8 cellular contexts compared by ENCODE assay signal in the genomic region with DNA sequence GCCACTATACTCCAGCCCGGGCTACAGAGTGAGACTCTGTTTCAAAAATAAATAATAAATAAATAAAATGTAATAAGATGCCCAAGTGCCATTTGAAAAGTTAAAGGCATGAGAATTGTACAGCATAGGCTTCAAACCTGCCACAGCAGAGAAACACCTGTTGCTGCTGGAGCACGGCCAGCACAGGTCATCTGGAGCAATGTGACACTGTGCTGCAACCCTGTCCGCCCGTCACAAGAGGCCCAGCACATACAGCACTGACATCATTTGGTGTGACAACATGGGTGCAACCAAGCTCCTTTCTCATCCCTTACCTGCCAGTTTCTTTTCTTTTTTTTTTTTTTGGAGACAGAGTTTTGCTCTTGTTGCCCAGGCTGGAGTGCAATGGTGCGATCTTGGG. TPM values are rescaled to one million over a fixed set of nuclear protein-coding genes. Genes with fewer than 3 reads are reported as not detected.
DNase-seq lines count a peak whose midpoint lies in the region; ATAC-seq and TF ChIP-seq lines count a peak whose summit lies in the region.

No MANE protein-coding gene starts in this region.

- CTCF ChIA-PET in CD8-positive, alpha-beta T cell (lab: Charles Lee) = no interaction called here

- H3K9me3 Mint-ChIP-seq in CD8-positive, alpha-beta T cell = no peaks in the 10 kb centered on the region

- ATAC-seq in CD8-positive, alpha-beta T cell = no peak
- no peak for ATAC-seq in T-helper 17 cell
- ATAC-seq in right lobe of liver = peak in 3 of 4 donors; percentile 8 to 23 (median 15)
- ATAC-seq in HG03342 (IDR thresholded peaks at IDR 0.05; ENCODE audit: unreplicated experiment) = no peak
- ATAC-seq in GM21619 (IDR thresholded peaks at IDR 0.05; ENCODE audit: unreplicated experiment) = no peak
- ATAC-seq in GM21786 (IDR thresholded peaks at IDR 0.05; ENCODE audit: unreplicated experiment) = no peak

- no peak for TF ChIP-seq CTCF in CD8-positive, alpha-beta T cell (IDR thresholded peaks at IDR 0.05)
- no peak for TF ChIP-seq CTCF in right lobe of liver (IDR thresholded peaks at IDR 0.05)
- TF ChIP-seq CTCF in prostate gland (IDR thresholded peaks at IDR 0.05) = no peak

- H3K4me3 ChIP-seq in CD8-positive, alpha-beta T cell (ENCODE audit: low read depth, low read length) = no peak overlapping the region
- H3K4me3 ChIP-seq in HUES48 (ENCODE audit: low read depth, low read length) (peak overlapping the region; percentile 86; the same call in 1 of the 2 replicates), right lobe of liver (no peak overlapping the region), prostate gland (no peak overlapping the region)

- H3K9me3 ChIP-seq in CD8-positive, alpha-beta T cell (ENCODE audit: low read length) = no peaks in the 10 kb centered on the region
- H3K9me3 ChIP-seq in HUES48 (ENCODE audit: control insufficient read depth, insufficient read depth, low read length) (no peaks in the 10 kb centered on the region), T-helper 17 cell (ENCODE audit: control insufficient read depth, low read length, poor library complexity, severe bottlenecking) (no peaks in the 10 kb centered on the region), right lobe of liver (no peaks in the 10 kb centered on the region), prostate gland (no peaks in the 10 kb centered on the region)

- H3K4me1 Mint-ChIP-seq in CD8-positive, alpha-beta T cell (ENCODE audit: low read depth) = peaks cover 28% of the 10 kb centered on the region
- peaks cover 5% of the 10 kb centered on the region for H3K4me1 Mint-ChIP-seq in T-helper 17 cell

- intact Hi-C loops in CD8-positive, alpha-beta T cell (cut with DNase I, micrococcal nuclease) = loop anchor here (5.0 to 10.0 kb wide), 3 partner anchors 46 to 186 kb away; no protein-coding TSS in a partner anchor
- intact Hi-C loops in right lobe of liver (cut with DNase I) (no loop called here), prostate gland (cut with DNase I) (no loop called here)

- peaks cover 20% of the 10 kb centered on the region for H3K36me3 ChIP-seq in CD8-positive, alpha-beta T cell (ENCODE audit: insufficient read depth, low read length)
- H3K36me3 ChIP-seq in HUES48 (ENCODE audit: control insufficient read depth, insufficient read depth, low read length) (peaks cover 40% of the 10 kb centered on the region), right lobe of liver (peaks cover 0 to 7% (median 0%) of the 10 kb centered on the region in 4 donors), prostate gland (no peaks in the 10 kb centered on the region)

- peaks cover 17% of the 10 kb centered on the region for H3K4me1 ChIP-seq in CD8-positive, alpha-beta T cell (ENCODE audit: insufficient read depth, low read length)
- H3K4me1 ChIP-seq in HUES48 (ENCODE audit: control insufficient read depth, insufficient read depth, low read length) (peaks cover 3% of the 10 kb centered on the region; the same call in 1 of the 2 replicates), right lobe of liver (peaks cover 0 to 33% (median 11%) of the 10 kb centered on the region in 4 donors), prostate gland (replicated peaks) (no peaks in the 10 kb centered on the region)

- H3K27me3 Mint-ChIP-seq in CD8-positive, alpha-beta T cell (ENCODE audit: low read depth) = no peaks in the 10 kb centered on the region
- no peaks in the 10 kb centered on the region for H3K27me3 Mint-ChIP-seq in T-helper 17 cell

- WGBS in right lobe of liver (ENCODE audit: insufficient coverage, low coverage, low lambda C conversion rate, missing lambda C conversion rate) = 49% methylated on average over 4 of the region's 5 CpGs
- WGBS in prostate gland = 68% methylated on average over 5 of the region's 5 CpGs

- TF ChIP-seq POLR2A in right lobe of liver (IDR thresholded peaks at IDR 0.05) = no peak
- TF ChIP-seq POLR2A in prostate gland (IDR thresholded peaks at IDR 0.05) = no peak

- DNase-seq in CD8-positive, alpha-beta T cell = no peak
- DNase-seq in T-helper 17 cell (no peak), right lobe of liver (peak; percentile 72 to 79 (median 77)), prostate gland (ENCODE audit: low spot score) (no peak)

- POLR2A ChIA-PET in CD8-positive, alpha-beta T cell (lab: Charles Lee) = interaction anchor here (0.6 kb wide), 1 partner anchor 117 kb away, joined by 3 read pairs; no protein-coding TSS in a partner anchor

- H3K4me3 Mint-ChIP-seq in CD8-positive, alpha-beta T cell = peak overlapping the region; percentile 73
- H3K4me3 Mint-ChIP-seq in T-helper 17 cell = peak overlapping the region; percentile 66

- H3K27ac ChIP-seq in CD8-positive, alpha-beta T cell (ENCODE audit: low read depth, low read length) = no peak overlapping the region
- H3K27ac ChIP-seq in HUES48 (ENCODE audit: low read depth, low read length) (no peak overlapping the region), right lobe of liver (peak overlapping the region in 2 of 3 donors; percentile 74 to 87), prostate gland (no peak overlapping the region)

- no peaks in the 10 kb centered on the region for H3K27me3 ChIP-seq in CD8-positive, alpha-beta T cell (ENCODE audit: insufficient read depth, low read length)
- H3K27me3 ChIP-seq in HUES48 (ENCODE audit: control insufficient read depth, insufficient read depth, low read length) = no peaks in the 10 kb centered on the region
- no peaks in the 10 kb centered on the region for H3K27me3 ChIP-seq in right lobe of liver
- no peaks in the 10 kb centered on the region for H3K27me3 ChIP-seq in prostate gland (replicated peaks; ENCODE audit: insufficient read depth)

- no peak overlapping the region for H3K9ac ChIP-seq in HUES48 (ENCODE audit: low read depth, low read length)

- H3K27ac Mint-ChIP-seq in CD8-positive, alpha-beta T cell = no peak overlapping the region
- no peak overlapping the region for H3K27ac Mint-ChIP-seq in T-helper 17 cell

- H3K36me3 Mint-ChIP-seq in CD8-positive, alpha-beta T cell = peaks cover 37% of the 10 kb centered on the region
- H3K36me3 Mint-ChIP-seq in T-helper 17 cell (ENCODE audit: low read depth) = peaks cover 6% of the 10 kb centered on the region

RNA-seq across cellular contexts. Expression of a gene that starts 1.3 kb away (rescaled TPM):
- total RNA-seq in CD8-positive, alpha-beta T cell = 10 to 100 TPM in 1 of 2 experiments, 1 to 10 TPM in 1; 8.8 to 10.7 TPM
- total RNA-seq in T-helper 17 cell = 10 to 100 TPM in 1 of 2 donors, 1 to 10 TPM in 1; 9.5 to 12.4 TPM
- 10 to 100 TPM in 5 of 6 experiments, 1 to 10 TPM in 1; 8.0 to 21.3 (median 12.2) TPM for total RNA-seq in right lobe of liver
- total RNA-seq in prostate gland = 10 to 100 TPM; 15.6 to 21.9 TPM

RNA-seq across cellular contexts. Expression of a gene that starts 36.3 kb away (rescaled TPM):
- total RNA-seq in CD8-positive, alpha-beta T cell = 1 to 10 TPM; 2.1 to 2.7 TPM
- total RNA-seq in T-helper 17 cell (10 to 100 TPM in 1 of 2 donors, 1 to 10 TPM in 1; 3.2 to 13.4 TPM), right lobe of liver (1 to 10 TPM; 2.8 to 6.8 (median 4.2) TPM), prostate gland (10 to 100 TPM; 18.6 to 24.1 TPM)

RNA-seq across cellular contexts. Expression of a gene that starts 43.1 kb away (rescaled TPM):
- 1 to 10 TPM; 1.3 to 1.4 TPM for total RNA-seq in CD8-positive, alpha-beta T cell
- total RNA-seq in T-helper 17 cell (1 to 10 TPM; 2.2 to 8.6 TPM), right lobe of liver (10 to 100 TPM in 1 of 6 experiments, 1 to 10 TPM in 5; 3.8 to 10.6 (median 6.6) TPM), prostate gland (1 to 10 TPM; 4.8 to 7.2 TPM)

Comparison
In these comparisons a context has a peak if more than half of its experiments do, and no peak if none do; other contexts are left out.
1. ATAC-seq: peak in right lobe of liver (3 of 4); none in CD8-positive, alpha-beta T cell (single experiment), T-helper 17 cell (single experiment), HG03342 (single experiment), GM21619 (single experiment) and GM21786 (single experiment).
2. DNase-seq: peak in right lobe of liver (3 of 3); none in CD8-positive, alpha-beta T cell (0 of 7), T-helper 17 cell (0 of 3) and prostate gland (single experiment).
3. H3K27ac ChIP-seq: peak in right lobe of liver (2 of 3); none in CD8-positive, alpha-beta T cell (single experiment), HUES48 (single experiment) and prostate gland (0 of 2).
4. intact Hi-C loops: an anchor here in CD8-positive, alpha-beta T cell (5.0 to 10.0 kb wide); none called in right lobe of liver and prostate gland.